ENCODE assay signal across 26 cellular contexts in genomic region chr16:519425-519824, GRCh38. TPM values are rescaled to one million over a fixed set of nuclear protein-coding genes. Genes with fewer than 3 reads are reported as not detected.
"Had no signal": no experiment of that assay in that cellular context is flagged by ENCODE, and none has a peak within 500 bp of the region (broad histone marks: within the 10 kb centered on the region; RNA-seq: fewer than 3 reads in every experiment).

No MANE protein-coding gene starts in this region.

- H3K9ac ChIP-seq: neural progenitor cell had no signal

- H3K27ac ChIP-seq: esophagus squamous epithelium, neural progenitor cell, psoas muscle, skin epidermis, spleen, suprapubic skin, transverse colon, upper lobe of right lung, uterus had no signal

- H3K4me1 Mint-ChIP-seq: endodermal cell, neural progenitor cell had no signal

- H3K4me3 Mint-ChIP-seq: endodermal cell; memory B cell; naive B cell; natural killer cell treated with Interleukin-12 subunit alpha and Interleukin-12 subunit beta and Interleukin-15 and Interleukin-18, amount 100 ng/mL, for 72 hours; neural progenitor cell; stimulated activated naive CD8-positive, alpha-beta T cell treated with anti-CD3 and anti-CD28 coated beads, Interleukin-15, amount 100 ng/mL, for 72 hours had no signal

- DNase-seq: dorsolateral prefrontal cortex; effector CD8-positive, alpha-beta T cell; endodermal cell; erythroblast; esophagus squamous epithelium; foreskin melanocyte; naive B cell; psoas muscle; spleen; stimulated activated naive CD4-positive, alpha-beta T cell; stimulated activated naive CD8-positive, alpha-beta T cell treated with anti-CD3 and anti-CD28 coated beads, Interleukin-15, amount 100 ng/mL, for 72 hours; transverse colon; upper lobe of right lung; uterus had no signal

- H3K4me2 ChIP-seq: neural progenitor cell had no signal

- H3K36me3 ChIP-seq: neural progenitor cell, uterus had no signal

- H2AFZ ChIP-seq: neural progenitor cell had no signal

- H3K4me1 ChIP-seq: neural progenitor cell, psoas muscle, upper lobe of right lung, uterus had no signal

- H3K36me3 Mint-ChIP-seq: naive B cell; natural killer cell treated with Interleukin-12 subunit alpha and Interleukin-12 subunit beta and Interleukin-15 and Interleukin-18, amount 100 ng/mL, for 72 hours had no signal

- H3K27me3 Mint-ChIP-seq: memory B cell; naive B cell; natural killer cell treated with Interleukin-12 subunit alpha and Interleukin-12 subunit beta and Interleukin-15 and Interleukin-18, amount 100 ng/mL, for 72 hours; stimulated activated naive CD8-positive, alpha-beta T cell treated with anti-CD3 and anti-CD28 coated beads, Interleukin-15, amount 100 ng/mL, for 72 hours had no signal

- ATAC-seq: right cardiac atrium; stimulated activated naive CD8-positive, alpha-beta T cell treated with anti-CD3 and anti-CD28 coated beads, Interleukin-15, amount 100 ng/mL, for 72 hours; upper lobe of right lung had no signal

- H3K4me3 ChIP-seq: dorsolateral prefrontal cortex, esophagus squamous epithelium, lung, neural progenitor cell, psoas muscle, skin epidermis, spleen, suprapubic skin, transverse colon, upper lobe of right lung, uterus had no signal

- H3K9me3 ChIP-seq: esophagus squamous epithelium, psoas muscle, spleen, suprapubic skin, transverse colon, upper lobe of right lung, uterus had no signal

- H3K27me3 ChIP-seq: dorsolateral prefrontal cortex, esophagus squamous epithelium, neural progenitor cell, spleen, suprapubic skin, transverse colon, upper lobe of right lung, uterus had no signal

- H3K27ac Mint-ChIP-seq: endodermal cell; memory B cell; natural killer cell treated with Interleukin-12 subunit alpha and Interleukin-12 subunit beta and Interleukin-15 and Interleukin-18, amount 100 ng/mL, for 72 hours; neural progenitor cell had no signal

- H3K9me3 Mint-ChIP-seq: endodermal cell; memory B cell; naive B cell; natural killer cell treated with Interleukin-12 subunit alpha and Interleukin-12 subunit beta and Interleukin-15 and Interleukin-18, amount 100 ng/mL, for 72 hours; neural progenitor cell; stimulated activated naive CD8-positive, alpha-beta T cell treated with anti-CD3 and anti-CD28 coated beads, Interleukin-15, amount 100 ng/mL, for 72 hours had no signal

RNA-seq across cellular contexts. Expression of gene PRR35, which starts 40.8 kb away (rescaled TPM):
- total RNA-seq: endothelial cell of umbilical vein, esophagus squamous epithelium, left lobe of liver, liver, lung, osteocyte, psoas muscle, right cardiac atrium, spleen, suprapubic skin, transverse colon, upper lobe of right lung, uterus had no signal
- polyA plus RNA-seq: endothelial cell of umbilical vein, keratinocyte, liver, lung, psoas muscle, right cardiac atrium, spleen had no signal
